ENCODE assay signal across 19 cellular contexts in the genomic region with DNA sequence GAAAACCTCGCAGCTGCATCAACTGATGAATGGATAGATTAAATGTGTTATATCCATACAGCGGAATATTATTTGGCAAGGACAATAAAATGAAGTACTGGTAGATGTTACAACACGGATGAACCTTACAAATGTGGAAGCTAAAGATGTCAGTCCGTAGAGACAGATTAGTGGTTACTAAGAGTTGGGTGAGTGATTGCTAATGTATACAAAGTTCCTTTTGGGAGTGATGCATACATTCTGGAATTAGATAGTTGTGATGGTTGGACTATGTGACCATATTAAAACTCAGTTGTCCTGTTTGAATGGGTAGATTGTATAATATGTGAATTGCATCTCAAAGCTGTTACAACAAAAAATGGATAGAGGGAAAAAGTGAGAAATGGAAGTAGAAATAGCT. TPM values are rescaled to one million over a fixed set of nuclear protein-coding genes. Genes with fewer than 3 reads are reported as not detected.
DNase-seq lines count a peak whose midpoint lies in the region; ATAC-seq, FAIRE-seq and TF ChIP-seq lines count a peak whose summit lies in the region.
"Had no signal": no experiment of that assay in that cellular context is flagged by ENCODE, and none has a peak within 500 bp of the region (broad histone marks: within the 10 kb centered on the region; RNA-seq: fewer than 3 reads in every experiment).

No MANE protein-coding gene starts in this region.

- H3K27me3 ChIP-seq in mammary epithelial cell (ENCODE audit: insufficient read depth, low read length) (no peaks in the 10 kb centered on the region), Karpas-422 (ENCODE audit: low read length) (no peaks in the 10 kb centered on the region), K562 (ENCODE audit: control insufficient read depth in 2 of 2, insufficient read depth in 2 of 2, low read length in 2 of 2) (no peaks in the 10 kb centered on the region), osteoblast (ENCODE audit: insufficient read depth, low read length) (no peaks in the 10 kb centered on the region)
- H3K27me3 ChIP-seq: heart left ventricle, suprapubic skin had no signal

- no peak for DNase-seq in mammary epithelial cell
- no peak for DNase-seq in MCF 10A (ENCODE audit: unreplicated experiment)
- no peak for DNase-seq in Karpas-422
- DNase-seq in K562 (ENCODE audit: extremely low read depth in 1 of 4, low spot score in 3 of 4), result no peak
- no peak for DNase-seq in osteoblast (ENCODE audit: insufficient read length, low spot score, missing footprints)
- DNase-seq in NOMO-1 treated with DMSO at 0.1 percent for 48 hours (lab: John Stamatoyannopoulos, UW; ENCODE audit: unreplicated experiment), result no peak
- DNase-seq in medulla oblongata (ENCODE audit: extremely low spot score), result no peak
- DNase-seq in SW 1271 (lab: John Stamatoyannopoulos, UW), result no peak
- DNase-seq: activated effector memory CD4-positive, alpha-beta T cell treated with Interleukin-2 at 50 U/mL for 16 hours; Caco-2; cortex of kidney; heart left ventricle; kidney; NCI-H2029 treated with DMSO at 0.1 percent for 48 hours; NCI-H526; nucleus accumbens had no signal

- no peaks in the 10 kb centered on the region for H3K9me3 ChIP-seq in mammary epithelial cell (replicated peaks; ENCODE audit: insufficient read depth, low read length)
- no peaks in the 10 kb centered on the region for H3K9me3 ChIP-seq in Karpas-422 (ENCODE audit: low read length)
- no peaks in the 10 kb centered on the region for H3K9me3 ChIP-seq in K562 (replicated peaks; ENCODE audit: control insufficient read depth, insufficient read depth, low read depth, low read length)
- H3K9me3 ChIP-seq in osteoblast (ENCODE audit: low read depth, low read length), result no peaks in the 10 kb centered on the region
- H3K9me3 ChIP-seq: Caco-2, heart left ventricle, suprapubic skin had no signal

- H3K9me2 ChIP-seq in Karpas-422 (replicated peaks; ENCODE audit: insufficient read depth, low read length), result no peaks in the 10 kb centered on the region

- no peak overlapping the region for H3K27ac Mint-ChIP-seq in MCF 10A (ENCODE audit: low read depth, unreplicated experiment)

- CTCF ChIA-PET in mammary epithelial cell (lab: Charles Lee; ENCODE audit: low non-redundant PET), result no interaction called here
- CTCF ChIA-PET in MCF 10A (lab: Yijun Ruan, JAX), result interaction anchor here (1.0 to 2.4 kb wide), 3 partner anchors 39 to 854 kb away, joined by 3 to 15 read pairs (median 3); no protein-coding TSS in a partner anchor
- CTCF ChIA-PET in K562 (lab: Yijun Ruan, JAX; ENCODE audit: low intra/inter-chr PET ratio), result no interaction called here

- no peaks in the 10 kb centered on the region for H3K4me1 ChIP-seq in mammary epithelial cell (ENCODE audit: insufficient read depth, low read length)
- H3K4me1 ChIP-seq in Karpas-422 (ENCODE audit: low read length), result peaks cover 33% of the 10 kb centered on the region
- peaks cover 8 to 19% of the 10 kb centered on the region in 2 experiments; a peak in 3 of 5 replicates for H3K4me1 ChIP-seq in K562 (replicated peaks in 1 of 2; ENCODE audit: control insufficient read depth in 2 of 2, insufficient read depth in 2 of 2, low read length in 2 of 2)
- peaks cover 20% of the 10 kb centered on the region for H3K4me1 ChIP-seq in osteoblast (ENCODE audit: insufficient read depth, low read length)

- no peak overlapping the region for H3K9ac ChIP-seq in mammary epithelial cell (ENCODE audit: insufficient read depth, low read length)
- no peak overlapping the region for H3K9ac ChIP-seq in Karpas-422 (ENCODE audit: low read length)
- 0 out of 4 replicates have a peak overlapping the region, but pooled peaks of 1 of the 2 experiments have one; percentile 83 for H3K9ac ChIP-seq in K562 (ENCODE audit: insufficient read depth in 1 of 2, low read depth in 2 of 2, low read length in 2 of 2)

- H3K79me2 ChIP-seq in mammary epithelial cell (ENCODE audit: insufficient read depth, low read length) (peaks cover 53% of the 10 kb centered on the region), Karpas-422 (ENCODE audit: low read length) (peaks cover 77% of the 10 kb centered on the region), K562 (ENCODE audit: control insufficient read depth, insufficient read depth, low read length) (peaks cover 57% of the 10 kb centered on the region), osteoblast (ENCODE audit: insufficient read depth, low read length) (peaks cover 73% of the 10 kb centered on the region)

- H3K4me2 ChIP-seq in mammary epithelial cell (ENCODE audit: insufficient read depth, low read depth, low read length) (peak overlapping the region; percentile 17), Karpas-422 (ENCODE audit: low read depth, low read length, poor library complexity, severe bottlenecking) (peak overlapping the region; percentile 98), K562 (ENCODE audit: insufficient read depth, low read length) (peak overlapping the region; percentile 78; the same call in 1 of the 2 replicates), osteoblast (ENCODE audit: insufficient read depth, low read length) (peak overlapping the region; percentile 79)

- BruUV-seq in mammary epithelial cell (replicated peaks; lab: Mats Ljungman, UMichigan) (no TSS peak), MCF 10A (replicated peaks; lab: Mats Ljungman, UMichigan) (no TSS peak), K562 (replicated peaks; lab: Mats Ljungman, UMichigan) (no TSS peak)

- intact Hi-C loops in mammary epithelial cell (cut with micrococcal nuclease) (no loop called here), MCF 10A (cut with micrococcal nuclease) (no loop called here), K562 (cut with micrococcal nuclease) (no loop called here)

- H2AFZ ChIP-seq in mammary epithelial cell (ENCODE audit: low read depth, low read length), result no peak overlapping the region
- H2AFZ ChIP-seq in Karpas-422 (ENCODE audit: low read length), result no peak overlapping the region
- no peak overlapping the region for H2AFZ ChIP-seq in K562 (ENCODE audit: low read depth, low read length)
- no peak overlapping the region for H2AFZ ChIP-seq in osteoblast (ENCODE audit: low read length)

- dilution Hi-C loops in mammary epithelial cell (cut with HindIII; ENCODE audit: low sequenced_read_pairs), result no loop called here

- WGBS in mammary epithelial cell (ENCODE audit: low coverage, missing lambda C conversion rate), result 99% methylated on average over 4 of the region's 4 CpGs
- WGBS in K562 (ENCODE audit: insufficient coverage, low coverage, missing lambda C conversion rate), result 62% methylated on average over 4 of the region's 4 CpGs

- in situ Hi-C loops in mammary epithelial cell (cut with MboI; ENCODE audit: low sequenced_read_pairs in 2 of 2) (no loop called here), K562 (cut with MboI) (no loop called here)

- no peak overlapping the region for H3K27ac ChIP-seq in mammary epithelial cell (ENCODE audit: insufficient read depth, low read depth, low read length)
- H3K27ac ChIP-seq in Karpas-422 (ENCODE audit: low read length), result no peak overlapping the region
- no peak overlapping the region; the same call in 2 of the 3 replicates for H3K27ac ChIP-seq in K562 (ENCODE audit: extremely low read depth, low read depth, low read length)
- H3K27ac ChIP-seq in osteoblast (ENCODE audit: low read depth, low read length), result no peak overlapping the region
- H3K27ac ChIP-seq: heart left ventricle, suprapubic skin had no signal

- no peak for ATAC-seq in K562
- ATAC-seq: heart left ventricle, sciatic nerve had no signal

- TF ChIP-seq EP300 in K562 (IDR thresholded peaks at IDR 0.05; ENCODE audit: low read length), result no peak

- H3K4me3 ChIP-seq in mammary epithelial cell (replicated peaks in 1 of 3; ENCODE audit: insufficient read depth in 1 of 3, low read depth in 2 of 3, low read length in 3 of 3) (no peak overlapping the region), Karpas-422 (ENCODE audit: low read length) (no peak overlapping the region), K562 (no peak overlapping the region; the same call in 1 of the 2 replicates), osteoblast (ENCODE audit: insufficient read depth, low read length) (no peak overlapping the region)
- H3K4me3 ChIP-seq: heart left ventricle, suprapubic skin had no signal

- H3K4me3 Mint-ChIP-seq in MCF 10A (ENCODE audit: unreplicated experiment), result no peak overlapping the region

- no peak for TF ChIP-seq POLR2A in K562 (conservative IDR thresholded peaks at IDR 0.05)

- H3K9me3 Mint-ChIP-seq in MCF 10A (ENCODE audit: unreplicated experiment), result no peaks in the 10 kb centered on the region

- H3K9me1 ChIP-seq in K562 (ENCODE audit: control insufficient read depth, insufficient read depth, low read length), result no peaks in the 10 kb centered on the region

- no peak for TF ChIP-seq RAD21 in K562 (CRISPR knock-in tag; conservative IDR thresholded peaks at IDR 0.05 in 1 of 2, IDR thresholded peaks at IDR 0.05 in 1 of 2)

- no peak for FAIRE-seq in K562 (lab: Jason Lieb, UNC)
- FAIRE-seq: H1, kidney had no signal

- POLR2A ChIA-PET in MCF 10A (lab: Yijun Ruan, JAX) (interaction anchor here (0.6 to 6.7 kb wide), 6 partner anchors 10 to 96 kb away, joined by 3 to 75 read pairs (median 5); partner anchors contain the start of gene SCFD2), K562 (lab: Yijun Ruan, JAX) (interaction anchor here (0.6 to 1.4 kb wide), 3 partner anchors 11 to 17 kb away, joined by 3 read pairs; no protein-coding TSS in a partner anchor)

- peaks cover 27% of the 10 kb centered on the region for H3K36me3 Mint-ChIP-seq in MCF 10A (ENCODE audit: insufficient read depth, unreplicated experiment)

- no peaks in the 10 kb centered on the region for H3K27me3 Mint-ChIP-seq in MCF 10A (ENCODE audit: insufficient read depth, unreplicated experiment)

- no peak for TF ChIP-seq CTCF in mammary epithelial cell (conservative IDR thresholded peaks at IDR 0.05 in 1 of 2, IDR thresholded peaks at IDR 0.05 in 1 of 2; ENCODE audit: extremely low read depth in 1 of 2, insufficient read depth in 1 of 2, low read depth in 1 of 2, low read length in 2 of 2)
- TF ChIP-seq CTCF in MCF 10A (IDR thresholded peaks at IDR 0.05; ENCODE audit: unreplicated experiment), result no peak
- TF ChIP-seq CTCF in K562 (IDR thresholded peaks at IDR 0.05 in 2 of 3, conservative IDR thresholded peaks at IDR 0.05 in 1 of 3; ENCODE audit: insufficient read depth in 2 of 3, low read depth in 1 of 3, low read length in 3 of 3), result no peak
- no peak for TF ChIP-seq CTCF in osteoblast (IDR thresholded peaks at IDR 0.05; ENCODE audit: extremely low read depth, low read depth, low read length)

- peaks cover 22% of the 10 kb centered on the region for H3K4me1 Mint-ChIP-seq in MCF 10A (ENCODE audit: insufficient read depth, unreplicated experiment)

- no peaks in the 10 kb centered on the region for H4K20me1 ChIP-seq in mammary epithelial cell (ENCODE audit: insufficient read depth, low read length)
- peaks cover 13% of the 10 kb centered on the region; the same call in 1 of the 2 replicates for H4K20me1 ChIP-seq in Karpas-422 (ENCODE audit: insufficient read depth, low read depth, low read length)
- no peaks in the 10 kb centered on the region; the same call in 1 of the 2 replicates for H4K20me1 ChIP-seq in K562 (replicated peaks; ENCODE audit: control insufficient read depth, insufficient read depth, low read length)
- H4K20me1 ChIP-seq in osteoblast (ENCODE audit: insufficient read depth, low read length), result no peaks in the 10 kb centered on the region

- peaks cover 11% of the 10 kb centered on the region for H3K36me3 ChIP-seq in mammary epithelial cell (ENCODE audit: insufficient read depth, low read length)
- H3K36me3 ChIP-seq in Karpas-422 (ENCODE audit: insufficient read depth, low read length), result peaks cover 54% of the 10 kb centered on the region
- peaks cover 58% of the 10 kb centered on the region for H3K36me3 ChIP-seq in K562 (ENCODE audit: control insufficient read depth, insufficient read depth, low read length)
- H3K36me3 ChIP-seq in osteoblast (ENCODE audit: insufficient read depth, low read length), result peaks cover 29% of the 10 kb centered on the region

RNA-seq across cellular contexts. Expression of gene FIP1L1, which starts 2.8 kb away (rescaled TPM):
- total RNA-seq in mammary epithelial cell (10 to 100 TPM; 42.3 to 70.8 TPM), MCF 10A (2022) (93.3 and 103 TPM in 2 replicates), K562 (2014; rRNA removed) (72.0 and 78.8 TPM in 2 replicates), K562 (2014; rRNA removed; fragmentation: Illumina TruSeq; extraction: Trizol) (132 and 156 TPM in 2 replicates), K562 (2015; rRNA removed; fragmentation: Illumina TruSeq; extraction: Trizol) (130 and 133 TPM in 2 replicates), K562 (2021) (72.3 and 74.8 TPM in 2 replicates), osteoblast (77.5 and 78.2 TPM in 2 replicates)
- polyA plus RNA-seq in mammary epithelial cell (15.9 TPM), K562 (2011; rRNA removed) (26.9 and 34.6 TPM in 2 replicates), K562 (2014; fragmentation: Illumina TruSeq; extraction: Trizol) (122 and 137 TPM in 2 replicates), K562 (2014; fragmentation: Nextera tagmentation; extraction: Ambion mirVana) (10 to 100 TPM; 35.3 TPM), K562 (2014; rRNA removed) (59.3 and 67.0 TPM in 2 replicates)
- polyA minus RNA-seq in mammary epithelial cell, result 56.0 TPM
- total RNA-seq in Karpas-422 (2014; rRNA removed; shearing (Covaris generic); ENCODE audit: low replicate concordance), result 89.0 and 95.0 TPM in 2 replicates
- 47.3 and 112 TPM in 2 replicates for total RNA-seq in K562 (2011; cell fraction: chromatin; rRNA removed; ENCODE audit: low replicate concordance)
- total RNA-seq in K562 (2011; cell fraction: nucleolus; rRNA removed), result 26.2 and 27.8 TPM in 2 replicates
- total RNA-seq in K562 (2011; cell fraction: nucleoplasm; rRNA removed), result 57.4 and 93.0 TPM in 2 replicates
- polyA plus RNA-seq in K562 (2011; cell fraction: cytosol; rRNA removed), result 22.9 and 30.1 TPM in 2 replicates
- polyA plus RNA-seq in K562 (2011; cell fraction: nucleus; rRNA removed), result 44.2 and 44.3 TPM in 2 replicates
- 56.6 and 70.9 TPM in 2 replicates for polyA plus RNA-seq in K562 (2012)
- polyA minus RNA-seq in K562 (2011; rRNA and poly(A)+ RNA removed), result 69.6 and 76.5 TPM in 2 replicates
- 24.6 and 24.7 TPM in 2 replicates for polyA minus RNA-seq in K562 (2011; cell fraction: cytosol; rRNA and poly(A)+ RNA removed)
- polyA minus RNA-seq in K562 (2011; cell fraction: nucleus; rRNA and poly(A)+ RNA removed), result 61.9 and 94.4 TPM in 2 replicates

RNA-seq across cellular contexts. Expression of gene SCFD2, which starts 14.4 kb away (rescaled TPM):
- total RNA-seq in mammary epithelial cell (10 to 100 TPM; 14.4 to 21.5 TPM), MCF 10A (2022) (16.8 and 19.2 TPM in 2 replicates), K562 (2014; rRNA removed) (30.3 and 32.6 TPM in 2 replicates), K562 (2014; rRNA removed; fragmentation: Illumina TruSeq; extraction: Trizol) (20.7 and 22.8 TPM in 2 replicates), K562 (2015; rRNA removed; fragmentation: Illumina TruSeq; extraction: Trizol) (26.2 and 29.2 TPM in 2 replicates), K562 (2021) (29.7 and 30.3 TPM in 2 replicates), osteoblast (24.2 and 27.7 TPM in 2 replicates)
- polyA plus RNA-seq in mammary epithelial cell (16.2 TPM), K562 (2011; rRNA removed) (18.1 and 24.4 TPM in 2 replicates), K562 (2014; fragmentation: Illumina TruSeq; extraction: Trizol) (17.2 and 20.7 TPM in 2 replicates), K562 (2014; fragmentation: Nextera tagmentation; extraction: Ambion mirVana) (1 to 10 TPM; 5.7 to 7.4 TPM), K562 (2014; rRNA removed) (19.9 and 23.9 TPM in 2 replicates)
- 33.6 TPM for polyA minus RNA-seq in mammary epithelial cell
- total RNA-seq in Karpas-422 (2014; rRNA removed; shearing (Covaris generic); ENCODE audit: low replicate concordance), result 28.5 and 49.6 TPM in 2 replicates
- 83.4 and 106 TPM in 2 replicates for total RNA-seq in K562 (2011; cell fraction: chromatin; rRNA removed; ENCODE audit: low replicate concordance)
- total RNA-seq in K562 (2011; cell fraction: nucleolus; rRNA removed), result 65.0 and 69.3 TPM in 2 replicates
- total RNA-seq in K562 (2011; cell fraction: nucleoplasm; rRNA removed), result 53.5 and 63.7 TPM in 2 replicates
- 18.7 and 32.1 TPM in 2 replicates for polyA plus RNA-seq in K562 (2011; cell fraction: cytosol; rRNA removed)
- polyA plus RNA-seq in K562 (2011; cell fraction: nucleus; rRNA removed), result 23.8 and 25.6 TPM in 2 replicates
- polyA plus RNA-seq in K562 (2012), result 12.4 and 21.9 TPM in 2 replicates
- polyA minus RNA-seq in K562 (2011; rRNA and poly(A)+ RNA removed), result 58.2 and 59.2 TPM in 2 replicates
- 14.2 and 21.4 TPM in 2 replicates for polyA minus RNA-seq in K562 (2011; cell fraction: cytosol; rRNA and poly(A)+ RNA removed)
- polyA minus RNA-seq in K562 (2011; cell fraction: nucleus; rRNA and poly(A)+ RNA removed), result 79.8 and 98.5 TPM in 2 replicates

Comparison
In these comparisons a context has a peak if more than half of its experiments do, and no peak if none do; other contexts are left out.
1. H3K4me2 ChIP-seq: peak in every context shown above with its lines; median percentile 98 in Karpas-422; 79 in osteoblast; 78 in K562; 17 in mammary epithelial cell.